Comparison of ENCODE assay signal across 19 cellular contexts in genomic region chr3:56595956-56596355, GRCh38. TPM values are rescaled to one million over a fixed set of nuclear protein-coding genes. Genes with fewer than 3 reads are reported as not detected.
DNase-seq lines count a peak whose midpoint lies in the region; ATAC-seq lines count a peak whose summit lies in the region.
"Had no signal": no experiment of that assay in that cellular context is flagged by ENCODE, and none has a peak within 500 bp of the region (broad histone marks: within the 10 kb centered on the region; RNA-seq: fewer than 3 reads in every experiment).

No MANE protein-coding gene starts in this region.

- POLR2A ChIA-PET in activated CD4-positive, alpha-beta T cell treated with anti-CD3 and anti-CD28 coated beads for 36 hours (lab: Charles Lee), result no interaction called here

- no peak for DNase-seq in activated CD4-positive, alpha-beta T cell treated with anti-CD3 and anti-CD28 coated beads for 36 hours
- no peak for DNase-seq in activated CD4-positive, alpha-beta T cell treated with anti-CD3 and anti-CD28 coated beads, Interleukin-2, amount 50 U/mL, for 1 hour
- DNase-seq in activated naive CD8-positive, alpha-beta T cell treated with anti-CD3 and anti-CD28 coated beads for 36 hours, result no peak
- no peak for DNase-seq in activated naive CD8-positive, alpha-beta T cell treated with anti-CD3 and anti-CD28 coated beads, Interleukin-2, amount 50 U/mL, for 24 hours
- no peak for DNase-seq in stimulated activated effector memory CD8-positive, alpha-beta T cell treated with anti-CD3 and anti-CD28 coated beads, Interleukin-12 subunit alpha, Interleukin-12 subunit beta, amount 100 ng/mL, for 72 hours (ENCODE audit: low spot score in 2 of 2)
- no peak for DNase-seq in NCI-H446 treated with DMSO at 0.1 percent for 48 hours (lab: John Stamatoyannopoulos, UW)
- DNase-seq in stimulated activated CD4-positive, alpha-beta T cell treated with anti-CD3 and anti-CD28 coated beads, Interleukin-4, amount 100 ng/mL, for 24 hours, result no peak
- DNase-seq: 8988T; Calu3; DMS53; EL; H9; NCI-H1436; NCI-H1930; NK-92 treated with Interleukin-12 subunit alpha and Interleukin-12 subunit beta, amount 100 ng/mL, for 24 hours had no signal

- CTCF ChIA-PET in activated CD4-positive, alpha-beta T cell treated with anti-CD3 and anti-CD28 coated beads for 36 hours (lab: Charles Lee), result no interaction called here

- peak overlapping the region; percentile 58 for H3K27ac Mint-ChIP-seq in activated CD4-positive, alpha-beta T cell treated with anti-CD3 and anti-CD28 coated beads for 36 hours
- peak overlapping the region; percentile 54 for H3K27ac Mint-ChIP-seq in activated naive CD8-positive, alpha-beta T cell
- no peak overlapping the region for H3K27ac Mint-ChIP-seq in activated naive CD8-positive, alpha-beta T cell treated with anti-CD3 and anti-CD28 coated beads for 36 hours
- peak overlapping the region; percentile 67 for H3K27ac Mint-ChIP-seq in activated naive CD8-positive, alpha-beta T cell treated with anti-CD3 and anti-CD28 coated beads, Interleukin-2, amount 50 U/mL, for 24 hours
- peak overlapping the region; percentile 33 for H3K27ac Mint-ChIP-seq in stimulated activated effector memory CD8-positive, alpha-beta T cell treated with anti-CD3 and anti-CD28 coated beads, Interleukin-12 subunit alpha, Interleukin-12 subunit beta, amount 100 ng/mL, for 72 hours

- no peak for ATAC-seq in activated CD4-positive, alpha-beta T cell treated with anti-CD3 and anti-CD28 coated beads for 36 hours
- ATAC-seq in activated naive CD8-positive, alpha-beta T cell treated with anti-CD3 and anti-CD28 coated beads, Interleukin-2, amount 50 U/mL, for 24 hours, result no peak
- no peak for ATAC-seq in stimulated activated effector memory CD8-positive, alpha-beta T cell treated with anti-CD3 and anti-CD28 coated beads, Interleukin-12 subunit alpha, Interleukin-12 subunit beta, amount 100 ng/mL, for 72 hours
- ATAC-seq: GM12878, Right ventricle myocardium inferior had no signal

- intact Hi-C loops in activated CD4-positive, alpha-beta T cell treated with anti-CD3 and anti-CD28 coated beads for 36 hours (cut with DNase I, micrococcal nuclease), result no loop called here

- peaks cover 6% of the 10 kb centered on the region for H3K9me3 Mint-ChIP-seq in activated CD4-positive, alpha-beta T cell treated with anti-CD3 and anti-CD28 coated beads for 36 hours (ENCODE audit: low read depth)
- no peaks in the 10 kb centered on the region for H3K9me3 Mint-ChIP-seq in activated naive CD8-positive, alpha-beta T cell (ENCODE audit: low read depth)
- H3K9me3 Mint-ChIP-seq in activated naive CD8-positive, alpha-beta T cell treated with anti-CD3 and anti-CD28 coated beads for 36 hours, result peaks cover 32% of the 10 kb centered on the region
- H3K9me3 Mint-ChIP-seq in activated naive CD8-positive, alpha-beta T cell treated with anti-CD3 and anti-CD28 coated beads, Interleukin-2, amount 50 U/mL, for 24 hours, result peaks cover 17% of the 10 kb centered on the region
- H3K9me3 Mint-ChIP-seq in stimulated activated effector memory CD8-positive, alpha-beta T cell treated with anti-CD3 and anti-CD28 coated beads, Interleukin-12 subunit alpha, Interleukin-12 subunit beta, amount 100 ng/mL, for 72 hours, result no peaks in the 10 kb centered on the region

- H3K4me1 Mint-ChIP-seq in activated CD4-positive, alpha-beta T cell treated with anti-CD3 and anti-CD28 coated beads for 36 hours, result peaks cover 65% of the 10 kb centered on the region
- peaks cover 75% of the 10 kb centered on the region for H3K4me1 Mint-ChIP-seq in activated naive CD8-positive, alpha-beta T cell (ENCODE audit: low read depth)
- peaks cover 55% of the 10 kb centered on the region for H3K4me1 Mint-ChIP-seq in activated naive CD8-positive, alpha-beta T cell treated with anti-CD3 and anti-CD28 coated beads for 36 hours
- H3K4me1 Mint-ChIP-seq in activated naive CD8-positive, alpha-beta T cell treated with anti-CD3 and anti-CD28 coated beads, Interleukin-2, amount 50 U/mL, for 24 hours, result peaks cover 57% of the 10 kb centered on the region
- H3K4me1 Mint-ChIP-seq in stimulated activated effector memory CD8-positive, alpha-beta T cell treated with anti-CD3 and anti-CD28 coated beads, Interleukin-12 subunit alpha, Interleukin-12 subunit beta, amount 100 ng/mL, for 72 hours, result peaks cover 46% of the 10 kb centered on the region

- H3K4me3 Mint-ChIP-seq in activated CD4-positive, alpha-beta T cell treated with anti-CD3 and anti-CD28 coated beads for 36 hours, result no peak overlapping the region
- peak overlapping the region; percentile 24 for H3K4me3 Mint-ChIP-seq in activated naive CD8-positive, alpha-beta T cell
- H3K4me3 Mint-ChIP-seq in activated naive CD8-positive, alpha-beta T cell treated with anti-CD3 and anti-CD28 coated beads for 36 hours, result no peak overlapping the region
- H3K4me3 Mint-ChIP-seq in activated naive CD8-positive, alpha-beta T cell treated with anti-CD3 and anti-CD28 coated beads, Interleukin-2, amount 50 U/mL, for 24 hours, result no peak overlapping the region
- H3K4me3 Mint-ChIP-seq in stimulated activated effector memory CD8-positive, alpha-beta T cell treated with anti-CD3 and anti-CD28 coated beads, Interleukin-12 subunit alpha, Interleukin-12 subunit beta, amount 100 ng/mL, for 72 hours, result no peak overlapping the region
- H3K4me3 Mint-ChIP-seq: CD14-positive monocyte, H9 had no signal

- H3K27me3 Mint-ChIP-seq in activated CD4-positive, alpha-beta T cell treated with anti-CD3 and anti-CD28 coated beads for 36 hours, result no peaks in the 10 kb centered on the region
- H3K27me3 Mint-ChIP-seq in activated naive CD8-positive, alpha-beta T cell, result no peaks in the 10 kb centered on the region
- no peaks in the 10 kb centered on the region for H3K27me3 Mint-ChIP-seq in activated naive CD8-positive, alpha-beta T cell treated with anti-CD3 and anti-CD28 coated beads for 36 hours
- H3K27me3 Mint-ChIP-seq in activated naive CD8-positive, alpha-beta T cell treated with anti-CD3 and anti-CD28 coated beads, Interleukin-2, amount 50 U/mL, for 24 hours, result no peaks in the 10 kb centered on the region

- peaks cover 65% of the 10 kb centered on the region for H3K36me3 Mint-ChIP-seq in activated CD4-positive, alpha-beta T cell treated with anti-CD3 and anti-CD28 coated beads for 36 hours (ENCODE audit: low read depth)
- peaks cover 36% of the 10 kb centered on the region for H3K36me3 Mint-ChIP-seq in activated naive CD8-positive, alpha-beta T cell
- H3K36me3 Mint-ChIP-seq in activated naive CD8-positive, alpha-beta T cell treated with anti-CD3 and anti-CD28 coated beads for 36 hours, result peaks cover 75% of the 10 kb centered on the region
- peaks cover 69% of the 10 kb centered on the region for H3K36me3 Mint-ChIP-seq in activated naive CD8-positive, alpha-beta T cell treated with anti-CD3 and anti-CD28 coated beads, Interleukin-2, amount 50 U/mL, for 24 hours (ENCODE audit: low read depth)
- peaks cover 67% of the 10 kb centered on the region for H3K36me3 Mint-ChIP-seq in stimulated activated effector memory CD8-positive, alpha-beta T cell treated with anti-CD3 and anti-CD28 coated beads, Interleukin-12 subunit alpha, Interleukin-12 subunit beta, amount 100 ng/mL, for 72 hours

RNA-seq across cellular contexts. Expression of gene CCDC66, which starts 39.0 kb away (rescaled TPM):
- total RNA-seq in activated CD4-positive, alpha-beta T cell treated with anti-CD3 and anti-CD28 coated beads for 36 hours, result 10 to 100 TPM; 23.5 to 28.5 TPM
- total RNA-seq in activated naive CD8-positive, alpha-beta T cell treated with anti-CD3 and anti-CD28 coated beads for 36 hours, result 10 to 100 TPM; 31.0 to 32.9 TPM
